ENCODE assay signal across 27 cellular contexts in genomic region chr1:216854836-216855485, GRCh38.
"Had no signal": no experiment of that assay in that cellular context is flagged by ENCODE, and none has a peak within 500 bp of the region (broad histone marks: within the 10 kb centered on the region; RNA-seq: fewer than 3 reads in every experiment).

No MANE protein-coding gene starts in this region.

- H3K27ac ChIP-seq: lower lobe of right lung, pancreas, prostate gland, right lobe of liver, testis, thyroid gland, transverse colon, upper lobe of left lung, vagina had no signal

- H3K9me3 ChIP-seq: lower lobe of right lung, prostate gland, right lobe of liver, testis, thyroid gland, transverse colon, upper lobe of left lung, vagina had no signal

- H3K4me1 ChIP-seq: lower lobe of right lung, pancreas, prostate gland, right lobe of liver, testis, thyroid gland, transverse colon, upper lobe of left lung, vagina had no signal

- H3K4me3 Mint-ChIP-seq: naive thymus-derived CD8-positive, alpha-beta T cell; nephron; neural crest cell; stimulated activated memory B cell treated with anti-CD40 and anti-IgM and Interleukin-4, amounts not matched to agents 10 μg/mL and 1 μg/mL and 100 μg/mL, for 72 hours; stimulated activated naive CD8-positive, alpha-beta T cell treated with anti-CD3 and anti-CD28 coated beads, Interleukin-15, amount 100 ng/mL, for 72 hours had no signal

- H3K36me3 Mint-ChIP-seq: naive thymus-derived CD8-positive, alpha-beta T cell; stimulated activated memory B cell treated with anti-CD40 and anti-IgM and Interleukin-4, amounts not matched to agents 10 μg/mL and 1 μg/mL and 100 μg/mL, for 72 hours had no signal

- H3K36me3 ChIP-seq: lower lobe of right lung, prostate gland, right lobe of liver, thyroid gland, transverse colon, upper lobe of left lung, vagina had no signal

- H3K4me3 ChIP-seq: lower lobe of right lung, pancreas, prostate gland, right lobe of liver, smooth muscle cell, testis, thyroid gland, transverse colon, upper lobe of left lung, vagina had no signal

- H3K4me1 Mint-ChIP-seq: naive thymus-derived CD8-positive, alpha-beta T cell; stimulated activated memory B cell treated with anti-CD40 and anti-IgM and Interleukin-4, amounts not matched to agents 10 μg/mL and 1 μg/mL and 100 μg/mL, for 72 hours; stimulated activated naive CD8-positive, alpha-beta T cell treated with anti-CD3 and anti-CD28 coated beads, Interleukin-15, amount 100 ng/mL, for 72 hours had no signal

- FAIRE-seq: kidney, pancreas had no signal

- H3K4me2 ChIP-seq: smooth muscle cell had no signal

- DNase-seq: hippocampal formation; kidney; lower lobe of right lung; mammary epithelial cell; mesenchymal stem cell; naive thymus-derived CD8-positive, alpha-beta T cell; nucleus accumbens; pancreas; posterior cingulate gyrus; retina; right lobe of liver; stimulated activated CD4-positive, alpha-beta T cell treated with anti-CD3 and anti-CD28 coated beads, Interleukin-1b, Interleukin-23, amount 100 ng/mL, for 48 hours; stimulated activated CD4-positive, alpha-beta T cell treated with anti-CD3 and anti-CD28 coated beads, Interleukin-2, amount 100 ng/mL, for 48 hours; stimulated activated CD4-positive, alpha-beta T cell treated with anti-CD3 and anti-CD28 coated beads, Interleukin-4, amount 100 ng/mL, for 4 hours; stimulated activated CD8-positive, alpha-beta memory T cell treated with anti-CD3 and anti-CD28 coated beads, Interleukin-4, amount 100 ng/mL, for 48 hours; stimulated activated naive CD4-positive, alpha-beta T cell treated with Interleukin-2 at 50 U/mL for 16 hours; stimulated activated naive CD8-positive, alpha-beta T cell treated with anti-CD3 and anti-CD28 coated beads, Interleukin-15, amount 100 ng/mL, for 72 hours; testis; thyroid gland; transverse colon had no signal

- ATAC-seq: lower lobe of right lung; naive thymus-derived CD8-positive, alpha-beta T cell; pancreas; right lobe of liver; stimulated activated memory B cell treated with anti-CD40 and anti-IgM and Interleukin-4, amounts not matched to agents 10 μg/mL and 1 μg/mL and 100 μg/mL, for 72 hours; stimulated activated naive CD8-positive, alpha-beta T cell treated with anti-CD3 and anti-CD28 coated beads, Interleukin-15, amount 100 ng/mL, for 72 hours had no signal

- H3K27me3 Mint-ChIP-seq: naive thymus-derived CD8-positive, alpha-beta T cell; stimulated activated memory B cell treated with anti-CD40 and anti-IgM and Interleukin-4, amounts not matched to agents 10 μg/mL and 1 μg/mL and 100 μg/mL, for 72 hours; stimulated activated naive CD8-positive, alpha-beta T cell treated with anti-CD3 and anti-CD28 coated beads, Interleukin-15, amount 100 ng/mL, for 72 hours had no signal

- H3K27me3 ChIP-seq: pancreas, right lobe of liver, testis, thyroid gland, transverse colon, upper lobe of left lung, vagina had no signal

- H3K27ac Mint-ChIP-seq: naive thymus-derived CD8-positive, alpha-beta T cell; nephron; stimulated activated memory B cell treated with anti-CD40 and anti-IgM and Interleukin-4, amounts not matched to agents 10 μg/mL and 1 μg/mL and 100 μg/mL, for 72 hours; stimulated activated naive CD8-positive, alpha-beta T cell treated with anti-CD3 and anti-CD28 coated beads, Interleukin-15, amount 100 ng/mL, for 72 hours had no signal

- H3K9me3 Mint-ChIP-seq: nephron; neural crest cell; stimulated activated memory B cell treated with anti-CD40 and anti-IgM and Interleukin-4, amounts not matched to agents 10 μg/mL and 1 μg/mL and 100 μg/mL, for 72 hours had no signal
